ENCODE assay signal across 15 cellular contexts in genomic region chr3:125147491-125147820, GRCh38.
DNase-seq lines count a peak whose midpoint lies in the region; ATAC-seq and TF ChIP-seq lines count a peak whose summit lies in the region.
"Had no signal": no experiment of that assay in that cellular context is flagged by ENCODE, and none has a peak within 500 bp of the region (broad histone marks: within the 10 kb centered on the region; RNA-seq: fewer than 3 reads in every experiment).

No MANE protein-coding gene starts in this region.

- H3K9me3 ChIP-seq in CD8-positive, alpha-beta T cell (ENCODE audit: low read length) = no peaks in the 10 kb centered on the region
- no peaks in the 10 kb centered on the region for H3K9me3 ChIP-seq in esophagus muscularis mucosa

- CTCF ChIA-PET in CD8-positive, alpha-beta T cell (lab: Charles Lee) = no interaction called here

- DNase-seq in CD8-positive, alpha-beta T cell = no peak
- DNase-seq in esophagus muscularis mucosa (ENCODE audit: extremely low spot score) (no peak), natural killer cell (no peak), dorsolateral prefrontal cortex (no peak), retina (no peak), RKO (ENCODE audit: low spot score) (no peak)
- DNase-seq in stimulated activated CD4-positive, alpha-beta T cell treated with anti-CD3 and anti-CD28 coated beads, Interleukin-2, amount 100 ng/mL, for 48 hours = no peak
- DNase-seq: amniotic stem cell, H7, NCI-H1930, T-helper 17 cell had no signal

- no peaks in the 10 kb centered on the region for H3K9me3 Mint-ChIP-seq in CD8-positive, alpha-beta T cell
- no peaks in the 10 kb centered on the region for H3K9me3 Mint-ChIP-seq in natural killer cell
- H3K9me3 Mint-ChIP-seq: neural crest cell; stimulated activated naive CD8-positive, alpha-beta T cell treated with anti-CD3 and anti-CD28 coated beads, Interleukin-15, Interleukin-2, amounts not matched to agents 100 ng/mL and 50 ng/mL, for 24 hours had no signal

- TF ChIP-seq EP300 in esophagus muscularis mucosa (IDR thresholded peaks at IDR 0.05) = no peak

- no peak for TF ChIP-seq POLR2A in esophagus muscularis mucosa (IDR thresholded peaks at IDR 0.05; ENCODE audit: low read depth)

- intact Hi-C loops in CD8-positive, alpha-beta T cell (cut with DNase I, micrococcal nuclease) = no loop called here
- intact Hi-C loops in esophagus muscularis mucosa (cut with DNase I) = no loop called here
- intact Hi-C loops in natural killer cell (cut with micrococcal nuclease) = loop anchor here (10.0 kb wide), 3 partner anchors 223 to 287 kb away; partner anchors contain the start of gene ZNF148
- intact Hi-C loops in dorsolateral prefrontal cortex (cut with DNase I) = no loop called here

- no peak overlapping the region for H3K27ac ChIP-seq in CD8-positive, alpha-beta T cell (ENCODE audit: low read depth, low read length)
- H3K27ac ChIP-seq in esophagus muscularis mucosa (replicated peaks in 1 of 4) = peak overlapping the region in 3 of 4 donors; percentile 21 to 53 (median 52)
- peak overlapping the region in 3 of 59 donors; percentile 28 to 55 (median 38) for H3K27ac ChIP-seq in dorsolateral prefrontal cortex

- H3K4me3 ChIP-seq in CD8-positive, alpha-beta T cell (ENCODE audit: low read depth, low read length) = no peak overlapping the region
- H3K4me3 ChIP-seq in esophagus muscularis mucosa (no peak overlapping the region), dorsolateral prefrontal cortex (no peak overlapping the region)
- H3K4me3 ChIP-seq: skin epidermis had no signal

- H3K4me1 Mint-ChIP-seq in CD8-positive, alpha-beta T cell (ENCODE audit: low read depth) = peaks cover 40% of the 10 kb centered on the region
- peaks cover 57 to 63% of the 10 kb centered on the region in 2 donors for H3K4me1 Mint-ChIP-seq in natural killer cell

- no peaks in the 10 kb centered on the region for H3K27me3 Mint-ChIP-seq in CD8-positive, alpha-beta T cell (ENCODE audit: low read depth)
- no peaks in the 10 kb centered on the region for H3K27me3 Mint-ChIP-seq in natural killer cell (ENCODE audit: low read depth in 2 of 2)
- H3K27me3 Mint-ChIP-seq: T-helper 17 cell had no signal

- TF ChIP-seq CTCF in CD8-positive, alpha-beta T cell (IDR thresholded peaks at IDR 0.05) = no peak
- no peak for TF ChIP-seq CTCF in esophagus muscularis mucosa (IDR thresholded peaks at IDR 0.05)
- TF ChIP-seq CTCF in natural killer cell (IDR thresholded peaks at IDR 0.05) = no peak
- no peak for TF ChIP-seq CTCF in dorsolateral prefrontal cortex (IDR thresholded peaks at IDR 0.05 in 54 of 56, conservative IDR thresholded peaks at IDR 0.05 in 2 of 56; ENCODE audit: low read depth in 1 of 56, partially characterized antibody in 56 of 56)

- peaks cover 12% of the 10 kb centered on the region for H3K4me1 ChIP-seq in CD8-positive, alpha-beta T cell (ENCODE audit: insufficient read depth, low read length)
- peaks cover 44 to 63% (median 53%) of the 10 kb centered on the region in 4 donors for H3K4me1 ChIP-seq in esophagus muscularis mucosa

- no peaks in the 10 kb centered on the region for H3K27me3 ChIP-seq in CD8-positive, alpha-beta T cell (ENCODE audit: insufficient read depth, low read length)
- H3K27me3 ChIP-seq in esophagus muscularis mucosa (no peaks in the 10 kb centered on the region), dorsolateral prefrontal cortex (no peaks in the 10 kb centered on the region)

- ATAC-seq in CD8-positive, alpha-beta T cell = no peak
- ATAC-seq in HG02973 (IDR thresholded peaks at IDR 0.05; ENCODE audit: unreplicated experiment) (peak; percentile 17), natural killer cell (no peak)

- H3K36me3 Mint-ChIP-seq in CD8-positive, alpha-beta T cell = no peaks in the 10 kb centered on the region
- H3K36me3 Mint-ChIP-seq in natural killer cell = no peaks in the 10 kb centered on the region

- POLR2A ChIA-PET in CD8-positive, alpha-beta T cell (lab: Charles Lee) = no interaction called here

- H3K36me3 ChIP-seq in CD8-positive, alpha-beta T cell (ENCODE audit: insufficient read depth, low read length) = no peaks in the 10 kb centered on the region
- H3K36me3 ChIP-seq in esophagus muscularis mucosa = no peaks in the 10 kb centered on the region

- H3K4me3 Mint-ChIP-seq in CD8-positive, alpha-beta T cell = no peak overlapping the region
- peak overlapping the region; percentile 21 for H3K4me3 Mint-ChIP-seq in natural killer cell
- H3K4me3 Mint-ChIP-seq: neural crest cell; stimulated activated naive CD8-positive, alpha-beta T cell treated with anti-CD3 and anti-CD28 coated beads, Interleukin-15, Interleukin-2, amounts not matched to agents 100 ng/mL and 50 ng/mL, for 24 hours had no signal

- peak overlapping the region; percentile 27 for H3K27ac Mint-ChIP-seq in CD8-positive, alpha-beta T cell
- peak overlapping the region; percentile 58 to 73 for H3K27ac Mint-ChIP-seq in natural killer cell
- H3K27ac Mint-ChIP-seq: stimulated activated naive CD8-positive, alpha-beta T cell treated with anti-CD3 and anti-CD28 coated beads, Interleukin-15, Interleukin-2, amounts not matched to agents 100 ng/mL and 50 ng/mL, for 24 hours; T-helper 17 cell had no signal

- WGBS in esophagus muscularis mucosa = 71% methylated on average over 6 of the region's 6 CpGs
